ENCODE assay signal across 17 cellular contexts in genomic region chr16:58018803-58019202, GRCh38. TPM values are rescaled to one million over a fixed set of nuclear protein-coding genes. Genes with fewer than 3 reads are reported as not detected.
DNase-seq lines count a peak whose midpoint lies in the region; ATAC-seq and TF ChIP-seq lines count a peak whose summit lies in the region.
"Had no signal": no experiment of that assay in that cellular context is flagged by ENCODE, and none has a peak within 500 bp of the region (broad histone marks: within the 10 kb centered on the region; RNA-seq: fewer than 3 reads in every experiment).

No MANE protein-coding gene starts in this region.

- H3K9ac ChIP-seq in mesendoderm (ENCODE audit: low read length): no peak overlapping the region

- H3K27me3 ChIP-seq in H7 (ENCODE audit: control insufficient read depth, insufficient read depth, low read length) (peaks cover 3% of the 10 kb centered on the region; the same call in 1 of the 2 replicates), WERI-Rb-1 (ENCODE audit: insufficient read depth, low read depth, severe bottlenecking) (no peaks in the 10 kb centered on the region), mesendoderm (ENCODE audit: insufficient read depth, low read length, poor library complexity) (no peaks in the 10 kb centered on the region)
- H3K27me3 ChIP-seq: esophagus muscularis mucosa, vagina had no signal

- no peak overlapping the region for H3K4me2 ChIP-seq in mesendoderm (ENCODE audit: low read length)

- no peaks in the 10 kb centered on the region for H3K9me3 Mint-ChIP-seq in Calu3 (ENCODE audit: low read depth, unreplicated experiment)
- H3K9me3 Mint-ChIP-seq: activated naive CD8-positive, alpha-beta T cell treated with anti-CD3 and anti-CD28 coated beads, Interleukin-2, amount 50 U/mL, for 24 hours; naive B cell had no signal

- WGBS in mesendoderm (ENCODE audit: extremely low coverage, insufficient coverage, low lambda C conversion rate): no CpG with 5 or more reads among the region's 7 CpGs

- H3K18ac ChIP-seq in mesendoderm (ENCODE audit: low read length): no peak overlapping the region

- no peaks in the 10 kb centered on the region for H3K9me3 ChIP-seq in WERI-Rb-1 (ENCODE audit: severe bottlenecking)
- H3K9me3 ChIP-seq: esophagus muscularis mucosa, vagina had no signal

- intact Hi-C loops in Calu3 (cut with micrococcal nuclease; ENCODE audit: unreplicated experiment): no loop called here

- no peaks in the 10 kb centered on the region for H3K79me2 ChIP-seq in mesendoderm (ENCODE audit: control insufficient read depth, insufficient read depth, low read length)

- no peak overlapping the region for H4K5ac ChIP-seq in mesendoderm (ENCODE audit: low read length)

- no peak overlapping the region for H3K4ac ChIP-seq in mesendoderm (ENCODE audit: low read depth, low read length)

- H2BK5ac ChIP-seq in mesendoderm (ENCODE audit: low read length): no peak overlapping the region

- no peak for DNase-seq in Calu3
- peak; percentile 75 for DNase-seq in H7
- DNase-seq in WERI-Rb-1: peak; percentile 68
- peak; percentile 65 for DNase-seq in mesendoderm
- no peak for DNase-seq in NCI-H2196 treated with DMSO at 0.1 percent for 48 hours (lab: John Stamatoyannopoulos, UW; ENCODE audit: unreplicated experiment)
- DNase-seq in HPDE6-E6E7 (ENCODE audit: extremely low spot score): no peak
- DNase-seq: activated naive CD8-positive, alpha-beta T cell treated with anti-CD3 and anti-CD28 coated beads, Interleukin-2, amount 50 U/mL, for 24 hours; MM.1S; naive B cell; NCI-H187 treated with DMSO at 0.1 percent for 48 hours; NCI-H510A; SIG-M5; T-helper 2 cell had no signal

- H3K27ac ChIP-seq in WERI-Rb-1: no peak overlapping the region
- H3K27ac ChIP-seq in mesendoderm (ENCODE audit: low read depth, low read length): no peak overlapping the region
- H3K27ac ChIP-seq: esophagus muscularis mucosa, vagina had no signal

- H2AK5ac ChIP-seq in mesendoderm (ENCODE audit: low read length): no peak overlapping the region

- no peaks in the 10 kb centered on the region for H3K27me3 Mint-ChIP-seq in Calu3 (ENCODE audit: unreplicated experiment)
- H3K27me3 Mint-ChIP-seq: activated naive CD8-positive, alpha-beta T cell treated with anti-CD3 and anti-CD28 coated beads, Interleukin-2, amount 50 U/mL, for 24 hours had no signal

- H3K4me1 Mint-ChIP-seq in Calu3 (ENCODE audit: low read depth, unreplicated experiment): peaks cover 23% of the 10 kb centered on the region

- H3K4me3 Mint-ChIP-seq in Calu3 (ENCODE audit: low read depth, unreplicated experiment): no peak overlapping the region
- H3K4me3 Mint-ChIP-seq: activated naive CD8-positive, alpha-beta T cell treated with anti-CD3 and anti-CD28 coated beads, Interleukin-2, amount 50 U/mL, for 24 hours; naive B cell had no signal

- BruUV-seq in Calu3 (replicated peaks; lab: Mats Ljungman, UMichigan): no TSS peak

- H3K27ac Mint-ChIP-seq in Calu3 (ENCODE audit: unreplicated experiment): no peak overlapping the region
- H3K27ac Mint-ChIP-seq: activated naive CD8-positive, alpha-beta T cell treated with anti-CD3 and anti-CD28 coated beads, Interleukin-2, amount 50 U/mL, for 24 hours; naive B cell had no signal

- peak; percentile 11 for TF ChIP-seq CTCF in Calu3 (IDR thresholded peaks at IDR 0.05; ENCODE audit: unreplicated experiment)
- TF ChIP-seq CTCF in WERI-Rb-1 (IDR thresholded peaks at IDR 0.05; ENCODE audit: low read depth, low read length): peak; percentile 65

- peaks cover 14% of the 10 kb centered on the region for H3K4me1 ChIP-seq in mesendoderm (ENCODE audit: control insufficient read depth, low read depth, low read length)

- H2BK120ac ChIP-seq in mesendoderm (ENCODE audit: low read depth, low read length): no peak overlapping the region

- H3K36me3 ChIP-seq in H7 (replicated peaks; ENCODE audit: control insufficient read depth, insufficient read depth, low read length): no peaks in the 10 kb centered on the region; the same call in 1 of the 2 replicates
- peaks cover 2% of the 10 kb centered on the region; the same call in 1 of the 2 replicates for H3K36me3 ChIP-seq in WERI-Rb-1
- no peaks in the 10 kb centered on the region for H3K36me3 ChIP-seq in mesendoderm (ENCODE audit: control insufficient read depth, insufficient read depth, low read length)

- H3K4me3 ChIP-seq in H7 (ENCODE audit: insufficient read depth, low read depth, low read length) (no peak overlapping the region), WERI-Rb-1 (ENCODE audit: low read depth, low read length) (no peak overlapping the region), mesendoderm (ENCODE audit: low read length) (no peak overlapping the region)
- H3K4me3 ChIP-seq: esophagus muscularis mucosa, vagina had no signal

- H4K8ac ChIP-seq in mesendoderm (ENCODE audit: low read depth, low read length): no peak overlapping the region

- peak overlapping the region; percentile 22 for H3K56ac ChIP-seq in mesendoderm (ENCODE audit: low read length)

- no peak overlapping the region for H3K23ac ChIP-seq in mesendoderm (ENCODE audit: low read length)

- ATAC-seq in HG03565 (IDR thresholded peaks at IDR 0.05; ENCODE audit: unreplicated experiment): no peak
- ATAC-seq: activated naive CD8-positive, alpha-beta T cell treated with anti-CD3 and anti-CD28 coated beads, Interleukin-2, amount 50 U/mL, for 24 hours had no signal

- CTCF ChIA-PET in Calu3 (lab: Charles Lee): interaction anchor here (0.6 to 1.8 kb wide), 2 partner anchors 103 to 388 kb away, joined by 3 to 10 read pairs; no protein-coding TSS in a partner anchor

- H3K36me3 Mint-ChIP-seq in Calu3 (ENCODE audit: insufficient read depth, unreplicated experiment): peaks cover 5% of the 10 kb centered on the region
- H3K36me3 Mint-ChIP-seq: naive B cell had no signal

- H3K79me1 ChIP-seq in mesendoderm (ENCODE audit: low read length): no peaks in the 10 kb centered on the region

- H2BK15ac ChIP-seq in mesendoderm (replicated peaks; ENCODE audit: low read depth): no peak overlapping the region

RNA-seq across cellular contexts. Expression of gene MMP15, which starts 6.8 kb away (rescaled TPM):
- total RNA-seq in Calu3 (2022): 81.4 and 93.7 TPM in 2 replicates
- total RNA-seq in H7 (2014; rRNA removed; shearing (Covaris generic)): 58.2 and 60.7 TPM in 2 replicates
- 20.9 TPM for polyA plus RNA-seq in mesendoderm (2013, experiment 1 of 2)
- polyA plus RNA-seq in mesendoderm (2013, experiment 2 of 2): 20.0 TPM

RNA-seq across cellular contexts. Expression of gene USB1, which starts 17.6 kb away (rescaled TPM):
- 59.3 and 67.0 TPM in 2 replicates for total RNA-seq in Calu3 (2022)
- 20.0 and 23.9 TPM in 2 replicates for total RNA-seq in H7 (2014; rRNA removed; shearing (Covaris generic))
- polyA plus RNA-seq in mesendoderm (2013, experiment 1 of 2): 61.7 TPM
- polyA plus RNA-seq in mesendoderm (2013, experiment 2 of 2): 60.1 TPM

RNA-seq across cellular contexts. Expression of gene ZNF319, which starts 18.3 kb away (rescaled TPM):
- total RNA-seq in Calu3 (2022): 10.0 and 10.2 TPM in 2 replicates
- total RNA-seq in H7 (2014; rRNA removed; shearing (Covaris generic)): 3.1 and 3.4 TPM in 2 replicates
- polyA plus RNA-seq in mesendoderm (2013, experiment 1 of 2): 6.1 TPM
- polyA plus RNA-seq in mesendoderm (2013, experiment 2 of 2): 7.0 TPM

RNA-seq across cellular contexts. Expression of gene CNGB1, which starts 47.9 kb away (rescaled TPM):
- total RNA-seq in Calu3 (2022): 0.19 TPM in 1 of 2 replicates, not detected in the other
- total RNA-seq in H7 (2014; rRNA removed; shearing (Covaris generic)): not detected in 2 replicates
- polyA plus RNA-seq in mesendoderm (2013, experiment 1 of 2): 0.06 TPM
- under 0.01 TPM for polyA plus RNA-seq in mesendoderm (2013, experiment 2 of 2)
- total RNA-seq: lung microvascular endothelial cell, vagina had no signal

Comparison
In these comparisons a context has a peak if more than half of its experiments do, and no peak if none do; other contexts are left out.
1. DNase-seq: peak in H7 (single experiment), WERI-Rb-1 (single experiment) and mesendoderm (single experiment); none in Calu3 (single experiment), NCI-H2196 treated with DMSO at 0.1 percent for 48 hours (single experiment) and HPDE6-E6E7 (single experiment).